In the genomic region with DNA sequence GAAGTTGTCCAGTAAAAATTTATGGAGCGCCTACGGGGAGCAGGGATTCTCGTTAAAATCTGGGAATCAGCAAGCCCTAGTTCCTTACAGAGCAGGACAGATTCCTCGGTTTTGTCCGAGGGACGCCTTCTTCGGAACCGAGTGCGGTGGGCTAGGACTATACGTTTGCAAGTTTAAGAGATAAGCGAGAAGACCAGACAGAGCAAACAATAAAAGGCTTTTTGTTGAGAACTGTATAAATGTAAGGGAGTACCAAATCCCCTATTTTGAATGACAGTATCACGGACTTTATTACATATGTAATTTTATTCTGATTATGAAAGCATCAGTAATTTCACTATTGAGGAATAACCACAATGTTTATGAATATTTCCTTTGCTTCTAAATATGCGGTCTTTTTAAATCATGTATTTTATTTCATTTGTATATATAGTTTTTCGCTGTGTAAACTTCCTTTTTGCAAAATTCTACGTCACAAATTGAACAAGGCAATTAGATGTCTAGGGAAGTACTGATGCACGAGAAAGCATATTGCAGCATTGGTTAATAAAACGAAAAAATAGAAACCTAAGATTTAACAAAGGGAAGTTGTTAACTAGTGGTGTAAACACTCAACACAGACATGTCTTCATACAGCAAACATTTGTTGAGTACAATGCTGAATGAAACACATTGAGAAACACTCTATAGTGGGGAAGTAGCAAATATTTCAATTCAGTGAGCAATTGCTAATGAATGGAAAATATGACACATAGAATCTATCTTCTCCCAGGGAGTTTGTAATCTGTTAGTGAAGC, we compare ENCODE assay signal across 8 cellular contexts. TPM values are rescaled to one million over a fixed set of nuclear protein-coding genes. Genes with fewer than 3 reads are reported as not detected.
DNase-seq lines count a peak whose midpoint lies in the region; ATAC-seq and TF ChIP-seq lines count a peak whose summit lies in the region.

No MANE protein-coding gene starts in this region.

- POLR2A ChIA-PET in PC-9 (lab: Charles Lee; ENCODE audit: unreplicated experiment), result interaction anchor here (0.5 to 0.9 kb wide), 4 partner anchors 9 to 596 kb away, joined by 3 to 18 read pairs (median 5); no protein-coding TSS in a partner anchor

- H3K79me2 ChIP-seq in PC-9 (ENCODE audit: low read depth), result peaks cover 37% of the 10 kb centered on the region

- H3K9me3 ChIP-seq in PC-9 (ENCODE audit: insufficient read depth, low read depth), result no peaks in the 10 kb centered on the region

- H3F3A ChIP-seq in PC-9 (ENCODE audit: insufficient read depth, low read depth), result peaks cover 4% of the 10 kb centered on the region; the same call in 1 of the 2 replicates

- TF ChIP-seq CTCF in PC-9 (conservative IDR thresholded peaks at IDR 0.05), result no peak

- peaks cover 28% of the 10 kb centered on the region for H3K4me1 ChIP-seq in PC-9 (replicated peaks; ENCODE audit: insufficient read depth)

- H3K4me3 Mint-ChIP-seq in activated T-cell treated with anti-CD3 and anti-CD28 coated beads, Interleukin-2, amount 50 U/mL, for 72 hours, result peak overlapping the region; percentile 92 to 98
- H3K4me3 Mint-ChIP-seq in effector memory CD8-positive, alpha-beta T cell, result peak overlapping the region; percentile 88 to 90
- H3K4me3 Mint-ChIP-seq in naive B cell, result peak overlapping the region; percentile 88 to 97 (median 92)

- H3K36me3 Mint-ChIP-seq in activated T-cell treated with anti-CD3 and anti-CD28 coated beads, Interleukin-2, amount 50 U/mL, for 72 hours (ENCODE audit: insufficient read depth in 2 of 2), result peaks cover 0 to 4% of the 10 kb centered on the region in 2 donors
- H3K36me3 Mint-ChIP-seq in effector memory CD8-positive, alpha-beta T cell (ENCODE audit: insufficient read depth), result peaks cover 4% of the 10 kb centered on the region
- no peaks in the 10 kb centered on the region for H3K36me3 Mint-ChIP-seq in naive B cell

- H3K27ac ChIP-seq in PC-9, result peak overlapping the region; percentile 65

- peaks cover 46% of the 10 kb centered on the region for H3K4me1 Mint-ChIP-seq in activated T-cell treated with anti-CD3 and anti-CD28 coated beads, Interleukin-2, amount 50 U/mL, for 72 hours (ENCODE audit: low read depth)
- H3K4me1 Mint-ChIP-seq in effector memory CD8-positive, alpha-beta T cell (ENCODE audit: low read depth in 2 of 2), result peaks cover 20 to 32% of the 10 kb centered on the region in 2 donors
- H3K4me1 Mint-ChIP-seq in naive B cell, result peaks cover 44 to 51% (median 44%) of the 10 kb centered on the region in 3 donors

- no peaks in the 10 kb centered on the region for H3K27me3 ChIP-seq in PC-9 (ENCODE audit: insufficient read depth, low read depth)

- H3K27me3 Mint-ChIP-seq in activated T-cell treated with anti-CD3 and anti-CD28 coated beads, Interleukin-2, amount 50 U/mL, for 72 hours (ENCODE audit: low read depth), result peaks cover 6% of the 10 kb centered on the region
- H3K27me3 Mint-ChIP-seq in effector memory CD8-positive, alpha-beta T cell, result peaks cover 7 to 12% of the 10 kb centered on the region in 2 donors
- H3K27me3 Mint-ChIP-seq in naive B cell, result no peaks in the 10 kb centered on the region

- 0 out of 2 replicates have a peak, but pooled peaks cover 4% of the 10 kb centered on the region for H3K36me3 ChIP-seq in PC-9 (ENCODE audit: low read depth)

- H3K9me3 Mint-ChIP-seq in activated T-cell treated with anti-CD3 and anti-CD28 coated beads, Interleukin-2, amount 50 U/mL, for 72 hours, result peaks cover 0 to 2% of the 10 kb centered on the region in 2 donors
- H3K9me3 Mint-ChIP-seq in effector memory CD8-positive, alpha-beta T cell, result no peaks in the 10 kb centered on the region
- H3K9me3 Mint-ChIP-seq in naive B cell, result no peaks in the 10 kb centered on the region

- ATAC-seq in activated T-cell treated with anti-CD3 and anti-CD28 coated beads, Interleukin-2, amount 50 U/mL, for 72 hours (replicated peaks in 1 of 2), result no peak
- ATAC-seq in effector memory CD8-positive, alpha-beta T cell (replicated peaks), result no peak
- ATAC-seq in naive B cell (ENCODE audit: low read depth in 2 of 2), result no peak
- ATAC-seq in HG02884 (IDR thresholded peaks at IDR 0.05; ENCODE audit: unreplicated experiment), result no peak
- ATAC-seq in GM19452 (IDR thresholded peaks at IDR 0.05; ENCODE audit: unreplicated experiment), result no peak

- H3K4me3 ChIP-seq in PC-9, result peak overlapping the region; percentile 82

- CTCF ChIA-PET in PC-9 (lab: Charles Lee), result interaction anchor here (0.7 kb wide), 2 partner anchors 46 to 485 kb away, joined by 3 to 4 read pairs; no protein-coding TSS in a partner anchor

- peaks cover 24% of the 10 kb centered on the region for H4K20me1 ChIP-seq in PC-9 (ENCODE audit: insufficient read depth)

- intact Hi-C loops in PC-9 (cut with micrococcal nuclease; ENCODE audit: unreplicated experiment), result loop anchor here (1.0 to 10.0 kb wide), 8 partner anchors 46 to 471 kb away; a partner anchor contains a TSS

- peak overlapping the region; percentile 95 for H3K4me2 ChIP-seq in PC-9

- peak overlapping the region; percentile 98 for H2AFZ ChIP-seq in PC-9

- no peak for DNase-seq in activated T-cell treated with anti-CD3 and anti-CD28 coated beads, Interleukin-2, amount 50 U/mL, for 72 hours
- DNase-seq in activated T-cell treated with anti-CD3 and anti-CD28 coated beads for 4 hours (no peak), PC-9 (peak in 1 of 2 experiments; percentile 60), naive B cell (peak; percentile 17), NCI-H2081 (lab: John Stamatoyannopoulos, UW) (no peak)
- no peak for DNase-seq in effector memory CD8-positive, alpha-beta T cell

- TSS peak; percentile 77 for BruUV-seq in PC-9 (replicated peaks; lab: Mats Ljungman, UMichigan)

- H3K27ac Mint-ChIP-seq in activated T-cell treated with anti-CD3 and anti-CD28 coated beads, Interleukin-2, amount 50 U/mL, for 72 hours, result peak overlapping the region; percentile 14
- H3K27ac Mint-ChIP-seq in effector memory CD8-positive, alpha-beta T cell, result peak overlapping the region; percentile 92 to 93
- peak overlapping the region; percentile 84 to 98 (median 96) for H3K27ac Mint-ChIP-seq in naive B cell

- no peaks in the 10 kb centered on the region for H3K9me2 ChIP-seq in PC-9 (ENCODE audit: insufficient read depth)

RNA-seq across cellular contexts. Expression of a gene that starts 1.2 kb away (rescaled TPM):
- 100 to 1,000 TPM; 139 to 142 TPM for total RNA-seq in activated T-cell treated with anti-CD3 and anti-CD28 coated beads, Interleukin-2, amount 50 U/mL, for 72 hours
- 154 and 155 TPM in 2 replicates for total RNA-seq in PC-9 (2021)
- polyA plus RNA-seq in naive B cell (ENCODE audit: low read depth in 6 of 6), result 100 to 1,000 TPM in 4 of 6 donors, 10 to 100 TPM in 2; 85.0 to 127 (median 111) TPM

Comparison
In these comparisons a context has a peak if more than half of its experiments do, and no peak if none do; other contexts are left out.
1. H3K27ac Mint-ChIP-seq: peak in every context shown above with its lines; median percentile 96 in naive B cell; 92 in effector memory CD8-positive, alpha-beta T cell; 14 in activated T-cell treated with anti-CD3 and anti-CD28 coated beads, Interleukin-2, amount 50 U/mL, for 72 hours.